1 cellular context compared by ENCODE assay signal in genomic region chr10:59055046-59055445, GRCh38.
TF ChIP-seq lines count a peak whose summit lies in the region.

No MANE protein-coding gene starts in this region.

TF ChIP-seq in IMR-90, 13 proteins besides CTCF, POLR2A, EP300 and RAD21 (continued from another document):
- no peak for TF ChIP-seq ELK1 (IDR thresholded peaks at IDR 0.05; ENCODE audit: borderline replicate concordance, low read depth, low read length)
- TF ChIP-seq USF2 (IDR thresholded peaks at IDR 0.05; ENCODE audit: low read depth, low read length): no peak
- no peak for TF ChIP-seq CEBPB (IDR thresholded peaks at IDR 0.05; ENCODE audit: low read depth, low read length)
- TF ChIP-seq RCOR1 (IDR thresholded peaks at IDR 0.05; ENCODE audit: insufficient replicate concordance, low read length): no peak
- no peak for TF ChIP-seq RFX5 (IDR thresholded peaks at IDR 0.05; ENCODE audit: low read depth, low read length)
- TF ChIP-seq NFE2L2 (IDR thresholded peaks at IDR 0.05; ENCODE audit: low read depth, low read length): no peak
- TF ChIP-seq SMC3 (IDR thresholded peaks at IDR 0.05; ENCODE audit: low read depth, low read length): no peak
- no peak for TF ChIP-seq FOS (IDR thresholded peaks at IDR 0.05; ENCODE audit: low read depth, low read length)
- TF ChIP-seq MAFK (IDR thresholded peaks at IDR 0.05; ENCODE audit: low read depth, low read length): no peak
- no peak for TF ChIP-seq BHLHE40 (IDR thresholded peaks at IDR 0.05; ENCODE audit: low read depth, low read length)
- no peak for TF ChIP-seq MXI1 (IDR thresholded peaks at IDR 0.05; ENCODE audit: borderline replicate concordance, low read depth, low read length)
